18 cellular contexts compared by ENCODE assay signal in genomic region chr19:29485293-29485692, GRCh38. TPM values are rescaled to one million over a fixed set of nuclear protein-coding genes. Genes with fewer than 3 reads are reported as not detected.
DNase-seq lines count a peak whose midpoint lies in the region; ATAC-seq and TF ChIP-seq lines count a peak whose summit lies in the region.
"Had no signal": no experiment of that assay in that cellular context is flagged by ENCODE, and none has a peak within 500 bp of the region (broad histone marks: within the 10 kb centered on the region; RNA-seq: fewer than 3 reads in every experiment).

No MANE protein-coding gene starts in this region.

- no peak for TF ChIP-seq EP300 in sigmoid colon (IDR thresholded peaks at IDR 0.05)

- no peak for TF ChIP-seq POLR2A in sigmoid colon (IDR thresholded peaks at IDR 0.05)

- H3K36me3 ChIP-seq in right atrium auricular region: no peaks in the 10 kb centered on the region
- H3K36me3 ChIP-seq in left ventricle myocardium inferior: no peaks in the 10 kb centered on the region
- H3K36me3 ChIP-seq in sigmoid colon: no peaks in the 10 kb centered on the region

- ATAC-seq in GM21529 (IDR thresholded peaks at IDR 0.05; ENCODE audit: unreplicated experiment): no peak
- ATAC-seq in GM18519 (IDR thresholded peaks at IDR 0.05; ENCODE audit: low FRiP score, unreplicated experiment): no peak
- ATAC-seq: GM12878 had no signal

- H3K27me3 ChIP-seq in right atrium auricular region: no peaks in the 10 kb centered on the region
- H3K27me3 ChIP-seq in left ventricle myocardium inferior (ENCODE audit: low read depth): peaks cover 79% of the 10 kb centered on the region
- H3K27me3 ChIP-seq in sigmoid colon: no peaks in the 10 kb centered on the region

- H3K27ac ChIP-seq in right atrium auricular region: no peak overlapping the region
- no peak overlapping the region for H3K27ac ChIP-seq in left ventricle myocardium inferior (replicated peaks)
- no peak overlapping the region for H3K27ac ChIP-seq in sigmoid colon
- H3K27ac ChIP-seq: GM23248, KMS-11 had no signal

- DNase-seq in right atrium auricular region (ENCODE audit: low spot score) (peak; percentile 40), left ventricle myocardium inferior (no peak), islet precursor cell (peak; percentile 31), sigmoid colon (peak; percentile 49), occipital lobe (lab: John Stamatoyannopoulos, UW) (no peak), NCI-H82 treated with DMSO at 0.1 percent for 48 hours (lab: John Stamatoyannopoulos, UW; ENCODE audit: unreplicated experiment) (no peak)
- DNase-seq: Calu3; CD4-positive, alpha-beta T cell; GM23248; HFFc6; NCI-H1092; NCI-H2227 treated with DMSO at 0.1 percent for 48 hours; NCI-H526 treated with DMSO at 0.1 percent for 48 hours had no signal

- H3K4me3 ChIP-seq in right atrium auricular region: no peak overlapping the region
- no peak overlapping the region for H3K4me3 ChIP-seq in left ventricle myocardium inferior
- no peak overlapping the region for H3K4me3 ChIP-seq in sigmoid colon
- H3K4me3 ChIP-seq: GM12878, GM23248 had no signal

- H3K9me3 ChIP-seq in right atrium auricular region (no peaks in the 10 kb centered on the region), left ventricle myocardium inferior (replicated peaks) (peaks cover 3% of the 10 kb centered on the region), sigmoid colon (no peaks in the 10 kb centered on the region)

- TF ChIP-seq CTCF in right atrium auricular region (IDR thresholded peaks at IDR 0.05): no peak
- TF ChIP-seq CTCF in left ventricle myocardium inferior (IDR thresholded peaks at IDR 0.05; ENCODE audit: borderline replicate concordance): no peak
- no peak for TF ChIP-seq CTCF in sigmoid colon (IDR thresholded peaks at IDR 0.05)

- WGBS in sigmoid colon, 2 donors: 77 to 79% methylated on average over 7 of the region's 7 CpGs

- intact Hi-C loops in left ventricle myocardium inferior (cut with micrococcal nuclease): no loop called here
- intact Hi-C loops in sigmoid colon (cut with DNase I): no loop called here

- no peaks in the 10 kb centered on the region for H3K4me1 ChIP-seq in right atrium auricular region
- no peaks in the 10 kb centered on the region for H3K4me1 ChIP-seq in left ventricle myocardium inferior
- peaks cover 0 to 14% (median 2%) of the 10 kb centered on the region in 4 donors for H3K4me1 ChIP-seq in sigmoid colon

RNA-seq across cellular contexts. Expression of gene VSTM2B, which starts 40.5 kb away (rescaled TPM):
- not detected for total RNA-seq in right atrium auricular region
- not detected for total RNA-seq in left ventricle myocardium inferior
- under 1 TPM in 1 of 4 donors, not detected in 3; 0.41 TPM for total RNA-seq in sigmoid colon
- not detected for polyA plus RNA-seq in sigmoid colon
- 12.3 TPM for total RNA-seq in occipital lobe
- total RNA-seq: Calu3; CD4-positive, alpha-beta T cell; GM12878; GM23248; HFFc6; MCF 10A had no signal
- polyA plus RNA-seq: GM12878, GM23248 had no signal

Comparison
In these comparisons a context has a peak if more than half of its experiments do, and no peak if none do; other contexts are left out.
1. DNase-seq: peak in right atrium auricular region (single experiment), islet precursor cell (single experiment) and sigmoid colon (single experiment); none in left ventricle myocardium inferior (single experiment), occipital lobe (single experiment) and NCI-H82 treated with DMSO at 0.1 percent for 48 hours (single experiment).